ENCODE assay signal across 24 cellular contexts in the genomic region with DNA sequence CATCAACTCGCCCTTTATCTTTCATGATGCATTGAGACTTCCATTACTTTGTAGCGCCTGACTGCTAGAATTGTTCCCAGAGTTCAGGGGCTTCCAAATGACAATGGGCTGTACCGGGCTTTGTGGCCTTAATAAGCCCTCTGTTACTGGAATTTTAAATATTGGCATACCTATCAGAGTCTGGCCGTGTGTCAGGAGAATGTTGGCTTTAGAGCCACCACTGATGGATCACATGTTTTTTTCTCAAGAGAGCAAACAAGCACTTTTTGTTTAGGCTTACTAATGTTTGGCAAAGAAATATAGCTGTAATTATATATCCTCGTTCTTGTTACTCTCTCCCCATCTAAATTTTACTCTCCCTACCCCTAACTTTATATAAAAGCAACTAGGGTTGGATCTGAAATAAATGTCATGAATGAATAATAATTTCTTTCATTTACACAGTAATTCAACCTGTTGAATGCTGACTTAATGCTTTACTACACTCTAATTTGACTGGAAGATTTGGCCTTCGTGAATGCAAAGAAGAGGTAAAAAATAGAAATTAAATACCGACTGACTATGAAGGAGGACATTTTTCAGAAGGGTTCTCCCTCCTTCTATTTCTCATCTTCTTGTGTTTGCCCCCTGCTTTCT.
A peak's percentile ranks its signal among the peaks of the same experiment; 100 is the strongest.
DNase-seq lines count a peak whose midpoint lies in the region; ATAC-seq and TF ChIP-seq lines count a peak whose summit lies in the region.
"Had no signal": no experiment of that assay in that cellular context is flagged by ENCODE, and none has a peak within 500 bp of the region (broad histone marks: within the 10 kb centered on the region; RNA-seq: fewer than 3 reads in every experiment).

No MANE protein-coding gene starts in this region.

- peaks cover 39% of the 10 kb centered on the region for H3K4me1 Mint-ChIP-seq in nephron progenitor cell
- H3K4me1 Mint-ChIP-seq: activated CD8-positive, alpha-beta memory T cell treated with anti-CD3 and anti-CD28 coated beads, Interleukin-2, amount 10 ng/mL, durations not matched to agents 7 days and 5 days; CD14-positive monocyte; naive thymus-derived CD4-positive, alpha-beta T cell had no signal

- peaks cover 2% of the 10 kb centered on the region for H3K9me3 Mint-ChIP-seq in nephron progenitor cell
- H3K9me3 Mint-ChIP-seq: activated naive CD4-positive, alpha-beta T cell treated with anti-CD3 and anti-CD28 coated beads for 36 hours; activated T-cell treated with anti-CD3 and anti-CD28 coated beads, Interleukin-2, amount 50 U/mL, for 72 hours; CD14-positive monocyte; dendritic cell treated with granulocyte-macrophage colony-stimulating factor and Interleukin-4, amounts not matched to agents 40 ng/mL and 50 ng/mL, for 4 days; immature natural killer cell; naive thymus-derived CD4-positive, alpha-beta T cell had no signal

- H2AFZ ChIP-seq in Karpas-422 (ENCODE audit: low read length) = no peak overlapping the region

- peaks cover 3% of the 10 kb centered on the region for H3K36me3 Mint-ChIP-seq in nephron progenitor cell (ENCODE audit: low read depth)
- H3K36me3 Mint-ChIP-seq: activated CD8-positive, alpha-beta memory T cell treated with anti-CD3 and anti-CD28 coated beads, Interleukin-2, amount 10 ng/mL, durations not matched to agents 7 days and 5 days; CD14-positive monocyte; immature natural killer cell; naive thymus-derived CD4-positive, alpha-beta T cell had no signal

- peaks cover 9% of the 10 kb centered on the region for H3K4me1 ChIP-seq in Karpas-422 (ENCODE audit: low read length)
- H3K4me1 ChIP-seq: gastrocnemius medialis had no signal

- no peaks in the 10 kb centered on the region for H3K27me3 ChIP-seq in Karpas-422 (ENCODE audit: low read length)
- H3K27me3 ChIP-seq: gastrocnemius medialis, MG63, ovary, tibial nerve had no signal

- H3K9me3 ChIP-seq in Karpas-422 (ENCODE audit: low read length) = no peaks in the 10 kb centered on the region
- H3K9me3 ChIP-seq: gastrocnemius medialis, MG63, ovary, tibial nerve had no signal

- H3K4me3 Mint-ChIP-seq in nephron progenitor cell = peak overlapping the region; percentile 14
- H3K4me3 Mint-ChIP-seq: activated CD8-positive, alpha-beta memory T cell treated with anti-CD3 and anti-CD28 coated beads, Interleukin-2, amount 10 ng/mL, durations not matched to agents 7 days and 5 days; activated naive CD4-positive, alpha-beta T cell treated with anti-CD3 and anti-CD28 coated beads for 36 hours; activated T-cell treated with anti-CD3 and anti-CD28 coated beads, Interleukin-2, amount 50 U/mL, for 72 hours; CD14-positive monocyte; dendritic cell treated with granulocyte-macrophage colony-stimulating factor and Interleukin-4, amounts not matched to agents 40 ng/mL and 50 ng/mL, for 4 days; immature natural killer cell; naive thymus-derived CD4-positive, alpha-beta T cell had no signal

- TF ChIP-seq CTCF in nephron progenitor cell (IDR thresholded peaks at IDR 0.05) = no peak

- no peak overlapping the region for H3K9ac ChIP-seq in Karpas-422 (ENCODE audit: low read length)

- no peaks in the 10 kb centered on the region for H3K36me3 ChIP-seq in Karpas-422 (ENCODE audit: insufficient read depth, low read length)
- H3K36me3 ChIP-seq: gastrocnemius medialis, MG63, ovary, tibial nerve had no signal

- no peak for DNase-seq in Karpas-422
- DNase-seq in NCI-H146 treated with DMSO at 0.1 percent for 48 hours (lab: John Stamatoyannopoulos, UW; ENCODE audit: unreplicated experiment) = peak; percentile 39
- DNase-seq in NCI-H748 treated with DMSO at 0.1 percent for 48 hours (lab: John Stamatoyannopoulos, UW) = peak; percentile 50
- DNase-seq in nephron progenitor cell = no peak
- DNase-seq in stimulated activated naive CD8-positive, alpha-beta T cell treated with anti-CD3 and anti-CD28 coated beads, Interleukin-15, Interleukin-2, amounts not matched to agents 100 U/mL and 50 U/mL, for 24 hours = no peak
- DNase-seq in NOMO-1 treated with dmso at 0.1 percent for 144 hours (lab: John Stamatoyannopoulos, UW; ENCODE audit: unreplicated experiment) = no peak
- DNase-seq in putamen (ENCODE audit: low spot score) = no peak
- DNase-seq: activated CD4-positive, alpha-beta T cell treated with anti-CD3 and anti-CD28 coated beads for 4 hours; activated CD8-positive, alpha-beta memory T cell treated with anti-CD3 and anti-CD28 coated beads, Interleukin-2, amount 10 ng/mL, durations not matched to agents 7 days and 5 days; activated naive CD4-positive, alpha-beta T cell treated with anti-CD3 and anti-CD28 coated beads for 36 hours; activated T-cell treated with anti-CD3 and anti-CD28 coated beads, Interleukin-2, amount 50 U/mL, for 72 hours; gastrocnemius medialis; HCEC 1CT; immature natural killer cell; MG63; naive thymus-derived CD4-positive, alpha-beta T cell; NCI-H187; NCI-H524 treated with DMSO at 0.1 percent for 48 hours; ovary; T-helper 2 cell had no signal

- H3K27me3 Mint-ChIP-seq in nephron progenitor cell (ENCODE audit: low read depth, poor library complexity) = peaks cover 2% of the 10 kb centered on the region
- H3K27me3 Mint-ChIP-seq: dendritic cell treated with granulocyte-macrophage colony-stimulating factor and Interleukin-4, amounts not matched to agents 40 ng/mL and 50 ng/mL, for 4 days; naive thymus-derived CD4-positive, alpha-beta T cell had no signal

- peak overlapping the region; percentile 95 for H3K27ac Mint-ChIP-seq in nephron progenitor cell
- H3K27ac Mint-ChIP-seq: activated CD8-positive, alpha-beta memory T cell treated with anti-CD3 and anti-CD28 coated beads, Interleukin-2, amount 10 ng/mL, durations not matched to agents 7 days and 5 days; activated naive CD4-positive, alpha-beta T cell treated with anti-CD3 and anti-CD28 coated beads for 36 hours; activated T-cell treated with anti-CD3 and anti-CD28 coated beads, Interleukin-2, amount 50 U/mL, for 72 hours; CD14-positive monocyte; dendritic cell treated with granulocyte-macrophage colony-stimulating factor and Interleukin-4, amounts not matched to agents 40 ng/mL and 50 ng/mL, for 4 days; immature natural killer cell; naive thymus-derived CD4-positive, alpha-beta T cell had no signal

- no peaks in the 10 kb centered on the region for H3K79me2 ChIP-seq in Karpas-422 (ENCODE audit: low read length)

- no peak overlapping the region for H3K4me3 ChIP-seq in Karpas-422 (ENCODE audit: low read length)
- H3K4me3 ChIP-seq: gastrocnemius medialis, MG63, ovary, tibial nerve had no signal

- H4K20me1 ChIP-seq in Karpas-422 (ENCODE audit: insufficient read depth, low read depth, low read length) = peaks cover 32% of the 10 kb centered on the region

- H3K4me2 ChIP-seq in Karpas-422 (ENCODE audit: low read depth, low read length, poor library complexity, severe bottlenecking) = peak overlapping the region; percentile 15

- H3K27ac ChIP-seq in Karpas-422 (ENCODE audit: low read length) = no peak overlapping the region
- H3K27ac ChIP-seq: gastrocnemius medialis, ovary, RWPE1, tibial nerve had no signal

- no peak for ATAC-seq in stimulated activated naive CD8-positive, alpha-beta T cell treated with anti-CD3 and anti-CD28 coated beads, Interleukin-15, Interleukin-2, amounts not matched to agents 100 U/mL and 50 U/mL, for 24 hours
- ATAC-seq: activated CD8-positive, alpha-beta memory T cell treated with anti-CD3 and anti-CD28 coated beads, Interleukin-2, amount 10 ng/mL, durations not matched to agents 7 days and 5 days; activated T-cell treated with anti-CD3 and anti-CD28 coated beads, Interleukin-2, amount 50 U/mL, for 72 hours; gastrocnemius medialis; naive thymus-derived CD4-positive, alpha-beta T cell had no signal

- H3K9me2 ChIP-seq in Karpas-422 (replicated peaks; ENCODE audit: insufficient read depth, low read length) = no peaks in the 10 kb centered on the region

Comparison
In these comparisons a context has a peak if more than half of its experiments do, and no peak if none do; other contexts are left out.
1. DNase-seq: peak in NCI-H146 treated with DMSO at 0.1 percent for 48 hours (single experiment) and NCI-H748 treated with DMSO at 0.1 percent for 48 hours (single experiment); none in Karpas-422 (single experiment), nephron progenitor cell (single experiment), stimulated activated naive CD8-positive, alpha-beta T cell treated with anti-CD3 and anti-CD28 coated beads, Interleukin-15, Interleukin-2, amounts not matched to agents 100 U/mL and 50 U/mL, for 24 hours (single experiment), NOMO-1 treated with dmso at 0.1 percent for 144 hours (single experiment) and putamen (single experiment).